Comparison of ENCODE assay signal across 9 cellular contexts in genomic region chr10:2054728-2055127, GRCh38.
"Had no signal": no experiment of that assay in that cellular context is flagged by ENCODE, and none has a peak within 500 bp of the region (broad histone marks: within the 10 kb centered on the region; RNA-seq: fewer than 3 reads in every experiment).

No MANE protein-coding gene starts in this region.

- H3K36me3 ChIP-seq: HAP-1 had no signal

- ATAC-seq: GM23338, HCT116 had no signal

- H3K27ac ChIP-seq: GM23248 had no signal

- DNase-seq: GM23248, GOT3, H7, H9, HCEC 1CT, HFFc6 had no signal

- H2AFZ ChIP-seq: GM23248, GM23338 had no signal

- H3K4me2 ChIP-seq: GM23338 had no signal

- H3K4me3 ChIP-seq: GM23248, GM23338, HAP-1 had no signal

- H3K9me3 ChIP-seq: HAP-1 had no signal

- H3K9ac ChIP-seq: GM23248 had no signal

- H3K4me1 ChIP-seq: HAP-1 had no signal
